In genomic region chr2:16744521-16744920, GRCh38 we compare ENCODE assay signal across 21 cellular contexts.
"Had no signal": no experiment of that assay in that cellular context is flagged by ENCODE, and none has a peak within 500 bp of the region (broad histone marks: within the 10 kb centered on the region; RNA-seq: fewer than 3 reads in every experiment).

No MANE protein-coding gene starts in this region.

- H3K27me3 ChIP-seq: esophagus squamous epithelium, gastrocnemius medialis, left lung had no signal

- H3K4me1 ChIP-seq: left lung, lower lobe of right lung had no signal

- DNase-seq: cortex of kidney; effector CD8-positive, alpha-beta T cell; effector memory CD8-positive, alpha-beta T cell; endodermal cell; erythroblast; esophagus squamous epithelium; foreskin fibroblast; foreskin melanocyte; glutamatergic neuron; head of caudate nucleus; heart right ventricle; hippocampal formation; left cardiac atrium; left lung; left ventricle myocardium superior; lower lobe of right lung; mesenchymal stem cell; mucosa of descending colon had no signal

- ATAC-seq: effector memory CD8-positive, alpha-beta T cell; esophagus mucosa; heart right ventricle; left cardiac atrium; left lung; left ventricle myocardium superior; lower lobe of right lung; mucosa of descending colon had no signal

- H3K4me3 ChIP-seq: esophagus squamous epithelium, gastrocnemius medialis, heart right ventricle, left lung, lower lobe of right lung, mucosa of descending colon had no signal

- H3K9me3 ChIP-seq: esophagus squamous epithelium, gastrocnemius medialis, heart right ventricle, left lung, lower lobe of right lung, mucosa of descending colon had no signal

- H3K36me3 ChIP-seq: esophagus squamous epithelium, gastrocnemius medialis, heart right ventricle, left lung, lower lobe of right lung had no signal

- H3K27ac ChIP-seq: epithelial cell of prostate, esophagus squamous epithelium, heart right ventricle, left lung, lower lobe of right lung had no signal
